ENCODE assay signal across 2 cellular contexts in genomic region chr2:105880637-105881036, GRCh38.
TF ChIP-seq lines count a peak whose summit lies in the region.

No MANE protein-coding gene starts in this region.

TF ChIP-seq in GM12878, 131 proteins besides CTCF, POLR2A, EP300 and RAD21 (continued from another document):
- TF ChIP-seq PBX3 (IDR thresholded peaks at IDR 0.05; ENCODE audit: insufficient replicate concordance, low read depth, low read length) (no peak), NFXL1 (IDR thresholded peaks at IDR 0.05; ENCODE audit: borderline replicate concordance) (no peak)

TF ChIP-seq in WTC11, 78 proteins besides CTCF, POLR2A, EP300 and RAD21 (continued from another document):
- TF ChIP-seq IRF2 (CRISPR knock-in tag; IDR thresholded peaks at IDR 0.05; ENCODE audit: borderline replicate concordance, low read depth), result no peak
- no peak for TF ChIP-seq ZNF416 (CRISPR knock-in tag; IDR thresholded peaks at IDR 0.05)
- TF ChIP-seq ZNF281 (CRISPR knock-in tag; IDR thresholded peaks at IDR 0.05), result no peak
- no peak for TF ChIP-seq FOXP1 (CRISPR knock-in tag; IDR thresholded peaks at IDR 0.05; ENCODE audit: borderline replicate concordance)
- no peak for TF ChIP-seq TEAD4 (CRISPR knock-in tag; IDR thresholded peaks at IDR 0.05)
- no peak for TF ChIP-seq ZSCAN18 (CRISPR knock-in tag; IDR thresholded peaks at IDR 0.05)
- TF ChIP-seq RELA (CRISPR knock-in tag; IDR thresholded peaks at IDR 0.05; ENCODE audit: borderline replicate concordance), result no peak
- no peak for TF ChIP-seq NR2C2 (CRISPR knock-in tag; IDR thresholded peaks at IDR 0.05)
- no peak for TF ChIP-seq CBFB (CRISPR knock-in tag; IDR thresholded peaks at IDR 0.05; ENCODE audit: low read depth)
- TF ChIP-seq RORB (CRISPR knock-in tag; IDR thresholded peaks at IDR 0.05), result no peak
- no peak for TF ChIP-seq HMGA2 (CRISPR knock-in tag; IDR thresholded peaks at IDR 0.05)
- TF ChIP-seq NFE2L1 (CRISPR knock-in tag; IDR thresholded peaks at IDR 0.05), result no peak
- no peak for TF ChIP-seq MAX (CRISPR knock-in tag; IDR thresholded peaks at IDR 0.05)
TF ChIP-seq in WTC11: peak in this region for 0.
